In the genomic region with DNA sequence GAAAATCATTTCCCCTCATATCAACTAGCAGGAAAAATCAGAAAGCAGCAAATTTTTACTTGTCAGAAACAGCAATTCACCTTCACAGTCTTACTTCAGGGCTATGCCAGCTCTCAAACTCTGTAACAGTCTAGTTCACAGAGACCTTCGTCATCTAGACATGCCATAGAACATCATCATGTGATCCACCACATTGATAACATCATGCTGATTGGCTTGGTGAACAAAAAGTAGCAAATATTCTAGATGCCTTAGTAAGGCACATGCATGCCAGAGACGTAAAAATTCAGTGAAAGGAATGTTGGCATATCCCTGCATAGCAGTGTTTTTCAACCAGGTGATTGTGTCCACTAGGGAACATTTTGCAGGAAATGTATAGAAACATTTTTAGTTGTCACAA, we compare ENCODE assay signal across 8 cellular contexts.
"Had no signal": no experiment of that assay in that cellular context is flagged by ENCODE, and none has a peak within 500 bp of the region (broad histone marks: within the 10 kb centered on the region; RNA-seq: fewer than 3 reads in every experiment).

No MANE protein-coding gene starts in this region.

- H3K4me1 Mint-ChIP-seq: GM23338, H9 had no signal

- ATAC-seq: GM23338, HepG2 had no signal

- H3K27ac Mint-ChIP-seq: GM23338, H9, IgD-negative memory B cell had no signal

- H3K4me2 ChIP-seq: GM23338 had no signal

- H3K4me3 ChIP-seq: GM23338 had no signal

- DNase-seq: H9, HCEC 1CT had no signal

- FAIRE-seq: H1, H54, HepG2 had no signal

- H3K27ac ChIP-seq: HL-60 had no signal

- H3K4me3 Mint-ChIP-seq: GM23338, H9, IgD-negative memory B cell had no signal
